In the genomic region with DNA sequence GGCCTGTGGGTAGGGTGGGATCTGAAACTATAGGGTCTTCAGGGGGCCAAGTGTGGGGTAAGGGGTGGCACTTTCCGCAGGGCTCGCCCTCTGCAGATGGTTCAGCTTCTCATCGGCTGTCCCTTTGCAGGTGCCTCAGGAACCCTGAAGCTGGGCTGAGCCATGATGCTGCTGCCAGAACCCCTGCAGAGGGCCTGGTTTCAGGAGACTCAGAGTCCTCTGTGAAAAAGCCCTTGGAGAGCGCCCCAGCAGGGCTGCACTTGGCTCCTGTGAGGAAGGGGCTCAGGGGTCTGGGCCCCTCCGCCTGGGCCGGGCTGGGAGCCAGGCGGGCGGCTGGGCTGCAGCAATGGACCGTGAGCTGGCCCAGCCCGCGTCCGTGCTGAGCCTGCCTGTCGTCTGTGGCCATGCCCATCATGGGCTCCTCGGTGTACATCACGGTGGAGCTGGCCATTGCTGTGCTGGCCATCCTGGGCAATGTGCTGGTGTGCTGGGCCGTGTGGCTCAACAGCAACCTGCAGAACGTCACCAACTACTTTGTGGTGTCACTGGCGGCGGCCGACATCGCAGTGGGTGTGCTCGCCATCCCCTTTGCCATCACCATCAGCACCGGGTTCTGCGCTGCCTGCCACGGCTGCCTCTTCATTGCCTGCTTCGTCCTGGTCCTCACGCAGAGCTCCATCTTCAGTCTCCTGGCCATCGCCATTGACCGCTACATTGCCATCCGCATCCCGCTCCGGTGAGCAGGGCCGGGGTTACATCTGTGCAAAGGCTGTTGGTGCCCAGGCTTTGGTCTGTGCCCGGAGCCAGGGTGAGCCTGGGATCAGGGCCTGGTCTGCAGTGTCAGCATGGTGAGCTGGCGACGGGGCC, we compare ENCODE assay signal across 10 cellular contexts. TPM values are rescaled to one million over a fixed set of nuclear protein-coding genes. Genes with fewer than 3 reads are reported as not detected.
DNase-seq lines count a peak whose midpoint lies in the region; ATAC-seq, FAIRE-seq and TF ChIP-seq lines count a peak whose summit lies in the region.
"Had no signal": no experiment of that assay in that cellular context is flagged by ENCODE, and none has a peak within 500 bp of the region (broad histone marks: within the 10 kb centered on the region; RNA-seq: fewer than 3 reads in every experiment).

No MANE protein-coding gene starts in this region.

- POLR2A ChIA-PET in activated B cell treated with CpG ODN at 0.5 μM for 24 hours (lab: Charles Lee) = interaction anchor here (1.1 to 7.0 kb wide), 6 partner anchors 9 to 121 kb away, joined by 8 to 154 read pairs (median 14); a partner anchor contains a TSS

- no peaks in the 10 kb centered on the region for H3K9me3 Mint-ChIP-seq in activated T-cell treated with anti-CD3 and anti-CD28 coated beads, Interleukin-2, amount 50 U/mL, for 24 hours
- H3K9me3 Mint-ChIP-seq in activated B cell treated with CpG ODN at 0.5 μM for 24 hours = no peaks in the 10 kb centered on the region

- H3K27me3 ChIP-seq in stomach = no peaks in the 10 kb centered on the region
- H3K27me3 ChIP-seq: breast epithelium had no signal

- peak overlapping the region; percentile 85 for H3K4me3 Mint-ChIP-seq in activated T-cell treated with anti-CD3 and anti-CD28 coated beads, Interleukin-2, amount 50 U/mL, for 24 hours
- peak overlapping the region; percentile 55 for H3K4me3 Mint-ChIP-seq in activated B cell treated with CpG ODN at 0.5 μM for 24 hours

- TF ChIP-seq POLR2A in stomach (IDR thresholded peaks at IDR 0.05) = no peak

- no peak for TF ChIP-seq EP300 in stomach (IDR thresholded peaks at IDR 0.05)

- no peak for DNase-seq in activated T-cell treated with anti-CD3 and anti-CD28 coated beads, Interleukin-2, amount 50 U/mL, for 24 hours
- DNase-seq in activated T-cell treated with anti-CD3 and anti-CD28 coated beads, Interleukin-2, amount 50 U/mL, for 1 hour = no peak
- DNase-seq in activated B cell treated with CpG ODN at 0.5 μM for 24 hours (no peak), kidney (peak; percentile 70), stomach (no peak), NCI-H2081 treated with DMSO at 0.1 percent for 48 hours (lab: John Stamatoyannopoulos, UW) (no peak)
- DNase-seq in effector CD8-positive, alpha-beta T cell (lab: John Stamatoyannopoulos, UW) = no peak
- DNase-seq: NCI-H1436 treated with DMSO at 0.1 percent for 48 hours had no signal

- H3K9ac ChIP-seq in kidney (ENCODE audit: low read length in 2 of 2) = no peak overlapping the region

- H3K9me3 ChIP-seq in kidney (ENCODE audit: control insufficient read depth in 1 of 2, low read length in 2 of 2) (no peaks in the 10 kb centered on the region), stomach (no peaks in the 10 kb centered on the region)
- H3K9me3 ChIP-seq: breast epithelium had no signal

- peaks cover 98% of the 10 kb centered on the region for H3K4me1 Mint-ChIP-seq in activated T-cell treated with anti-CD3 and anti-CD28 coated beads, Interleukin-2, amount 50 U/mL, for 24 hours (ENCODE audit: low read depth)
- peaks cover 99% of the 10 kb centered on the region for H3K4me1 Mint-ChIP-seq in activated B cell treated with CpG ODN at 0.5 μM for 24 hours

- ATAC-seq in activated B cell treated with CpG ODN at 0.5 μM for 24 hours (ENCODE audit: low read depth) (no peak), HG02884 (IDR thresholded peaks at IDR 0.05; ENCODE audit: unreplicated experiment) (no peak)

- CTCF ChIA-PET in activated B cell treated with CpG ODN at 0.5 μM for 24 hours (lab: Charles Lee) = interaction anchor here (0.7 to 2.7 kb wide), 3 partner anchors 10 to 74 kb away, joined by 3 to 15 read pairs (median 7); no protein-coding TSS in a partner anchor

- no peak for FAIRE-seq in kidney (lab: Jason Lieb, UNC)

- H3K27ac Mint-ChIP-seq in activated T-cell treated with anti-CD3 and anti-CD28 coated beads, Interleukin-2, amount 50 U/mL, for 24 hours = peak overlapping the region; percentile 100
- H3K27ac Mint-ChIP-seq in activated B cell treated with CpG ODN at 0.5 μM for 24 hours = peak overlapping the region; percentile 99

- H3K36me3 ChIP-seq in kidney (ENCODE audit: control insufficient read depth in 1 of 2, insufficient read depth in 2 of 2, low read length in 2 of 2) = no peaks in the 10 kb centered on the region
- H3K36me3 ChIP-seq in stomach = no peaks in the 10 kb centered on the region
- H3K36me3 ChIP-seq: breast epithelium had no signal

- TF ChIP-seq CTCF in activated B cell treated with CpG ODN at 0.5 μM for 24 hours (IDR thresholded peaks at IDR 0.05) (no peak), kidney (IDR thresholded peaks at IDR 0.05; ENCODE audit: borderline replicate concordance, extremely low read depth, insufficient read depth) (no peak), stomach (IDR thresholded peaks at IDR 0.05) (no peak)

- H3K4me1 ChIP-seq in kidney (ENCODE audit: control insufficient read depth in 1 of 2, insufficient read depth in 1 of 2, low read depth in 1 of 2, low read length in 2 of 2) = peaks cover 31 to 55% of the 10 kb centered on the region in 2 donors
- H3K4me1 ChIP-seq in stomach = peaks cover 23 to 75% (median 62%) of the 10 kb centered on the region in 4 donors

- 90 to 94% (median 93%) methylated on average over 28 to 36 of the region's 36 CpGs for WGBS in stomach, 5 donors

- H3K27ac ChIP-seq in kidney (ENCODE audit: low read depth in 2 of 2, low read length in 2 of 2) = peak overlapping the region in 1 of 2 donors; percentile 24
- H3K27ac ChIP-seq in stomach = peak overlapping the region in 3 of 5 donors; percentile 61 to 86 (median 68)

- no peaks in the 10 kb centered on the region for H3K27me3 Mint-ChIP-seq in activated T-cell treated with anti-CD3 and anti-CD28 coated beads, Interleukin-2, amount 50 U/mL, for 24 hours
- no peaks in the 10 kb centered on the region for H3K27me3 Mint-ChIP-seq in activated B cell treated with CpG ODN at 0.5 μM for 24 hours

- intact Hi-C loops in activated B cell treated with CpG ODN at 0.5 μM for 24 hours (cut with micrococcal nuclease) (loop anchor here (5.0 to 10.0 kb wide), 5 partner anchors 158 to 1291 kb away; a partner anchor contains a TSS), kidney (cut with DNase I) (no loop called here), stomach (cut with DNase I; ENCODE audit: low total_unique reads) (no loop called here)

- H3K4me3 ChIP-seq in kidney (ENCODE audit: low read length in 2 of 2) (no peak overlapping the region), stomach (no peak overlapping the region)
- H3K4me3 ChIP-seq: breast epithelium had no signal

- peaks cover 80% of the 10 kb centered on the region for H3K36me3 Mint-ChIP-seq in activated T-cell treated with anti-CD3 and anti-CD28 coated beads, Interleukin-2, amount 50 U/mL, for 24 hours (ENCODE audit: low read depth)
- peaks cover 22% of the 10 kb centered on the region for H3K36me3 Mint-ChIP-seq in activated B cell treated with CpG ODN at 0.5 μM for 24 hours (ENCODE audit: low read depth)

RNA-seq across cellular contexts. Expression of a gene that starts 5.8 kb away (rescaled TPM):
- 35.7 and 35.8 TPM in 2 replicates for total RNA-seq in activated B cell treated with CpG ODN at 0.5 μM for 24 hours
- total RNA-seq in kidney = 6.9 TPM
- polyA plus RNA-seq in kidney (ENCODE audit: insufficient read depth, low read depth, low replicate concordance) = 6.1 TPM
- total RNA-seq in stomach = 1 to 10 TPM in 3 of 5 donors, under 1 TPM in 1, not detected in 1; 0.58 to 7.1 (median 3.1) TPM
- 1 to 10 TPM; 1.4 to 2.9 (median 1.6) TPM for polyA plus RNA-seq in stomach
